10 cellular contexts compared by ENCODE assay signal in the genomic region with DNA sequence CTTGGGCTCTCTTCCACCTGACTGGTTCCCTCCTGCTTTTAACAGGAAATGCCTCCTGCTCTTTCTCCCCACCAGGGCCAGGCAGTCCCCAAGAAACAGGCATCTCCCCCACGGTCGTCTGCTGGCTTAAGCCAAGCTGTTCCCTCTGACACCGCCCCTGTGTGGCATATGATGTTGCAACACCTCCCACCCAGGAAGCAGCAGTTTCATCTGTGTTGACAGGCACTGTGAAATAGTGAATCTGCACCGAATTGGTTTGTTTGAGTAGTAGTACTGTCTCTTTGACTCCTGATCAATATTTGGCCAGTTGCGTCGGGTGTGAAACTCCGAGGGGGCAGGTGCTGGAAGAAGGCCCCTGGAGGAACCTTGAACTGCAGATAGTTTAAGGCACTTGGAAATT.
DNase-seq lines count a peak whose midpoint lies in the region; ATAC-seq, FAIRE-seq and TF ChIP-seq lines count a peak whose summit lies in the region.
"Had no signal": no experiment of that assay in that cellular context is flagged by ENCODE, and none has a peak within 500 bp of the region (broad histone marks: within the 10 kb centered on the region; RNA-seq: fewer than 3 reads in every experiment).

No MANE protein-coding gene starts in this region.

- peak in 1 of 2 experiments; percentile 38; a peak in 1 of 4 replicates for TF ChIP-seq EP300 in HepG2 (IDR thresholded peaks at IDR 0.05; ENCODE audit: low read depth in 2 of 2, low read length in 2 of 2)
- no peak for TF ChIP-seq EP300 in HepG2 (CRISPR knock-in tag; IDR thresholded peaks at IDR 0.05; ENCODE audit: borderline replicate concordance)

- peaks cover 3 to 5% of the 10 kb centered on the region in 2 experiments; a peak in 2 of 5 replicates for H3K36me3 ChIP-seq in HepG2 (replicated peaks in 1 of 2; ENCODE audit: control insufficient read depth in 1 of 2, insufficient read depth in 2 of 2, low read length in 2 of 2)

- H3K27ac ChIP-seq in HepG2 (ENCODE audit: extremely low read length, insufficient read depth, low read length), result peak overlapping the region; percentile 27

- in situ Hi-C loops in HepG2 (cut with HindIII; ENCODE audit: extremely low pct_ligation_motif_present, low pct_unique_long_range_greater_than_20kb), result loop anchor here (25.0 kb wide), 2 partner anchors 322 to 622 kb away; partner anchors contain the start of gene PTPRG

- 7% methylated on average over 5 of the region's 7 CpGs for WGBS in HepG2 (ENCODE audit: low lambda C conversion rate)

- DNase-seq in CD1c-positive myeloid dendritic cell (ENCODE audit: extremely low spot score) (peak; percentile 23), HuH-7 (ENCODE audit: low spot score) (peak; percentile 11), astrocyte of the hippocampus (ENCODE audit: low read depth, low spot score) (peak; percentile 15), HepG2 (ENCODE audit: low spot score) (peak; percentile 61), DMS53 (lab: John Stamatoyannopoulos, UW) (no peak), GM12892 (ENCODE audit: insufficient read length) (no peak), NCI-H446 treated with DMSO at 0.1 percent for 48 hours (lab: John Stamatoyannopoulos, UW) (no peak)
- no peak for DNase-seq in stimulated activated naive CD4-positive, alpha-beta T cell (lab: John Stamatoyannopoulos, UW)
- DNase-seq: NCI-H1417 treated with DMSO at 0.1 percent for 48 hours, SW 1271 had no signal

- no peaks in the 10 kb centered on the region for H3K79me2 ChIP-seq in HepG2 (ENCODE audit: insufficient read depth, low read length)

- peak; percentile 56 for TF ChIP-seq CTCF in HepG2 (CRISPR knock-in tag; IDR thresholded peaks at IDR 0.05)

- FAIRE-seq in HepG2 (lab: Jason Lieb, UNC) (peak; percentile 86), GM12892 (lab: Jason Lieb, UNC) (no peak)

- CTCF ChIA-PET in HepG2 (lab: Yijun Ruan, JAX; ENCODE audit: low intra/inter-chr PET ratio, low total read pairs), result no interaction called here

- no peak for TF ChIP-seq RAD21 in HepG2 (CRISPR knock-in tag; IDR thresholded peaks at IDR 0.05)

- intact Hi-C loops in HepG2 (cut with micrococcal nuclease; ENCODE audit: unreplicated experiment), result loop anchor here (10.0 kb wide), 2 partner anchors 620 to 1430 kb away; partner anchors contain the start of gene PTPRG

- no peaks in the 10 kb centered on the region for H4K20me1 ChIP-seq in HepG2 (ENCODE audit: insufficient read depth, low read length)

- POLR2A ChIA-PET in HepG2 (lab: Yijun Ruan, JAX), result no interaction called here

- no peak overlapping the region for H2AFZ ChIP-seq in HepG2 (ENCODE audit: low read length)

- TF ChIP-seq POLR2A in HepG2 (IDR thresholded peaks at IDR 0.05; ENCODE audit: insufficient read depth in 1 of 2, low read depth in 2 of 2, low read length in 2 of 2) (no peak), GM12892 (IDR thresholded peaks at IDR 0.05; ENCODE audit: low read depth, low read length) (no peak)

- H3K4me2 ChIP-seq in HepG2 (ENCODE audit: low read depth, low read length), result no peak overlapping the region; the same call in 1 of the 2 replicates

- no TSS peak for BruUV-seq in HepG2 (replicated peaks; lab: Mats Ljungman, UMichigan)

- H3K9ac ChIP-seq in HepG2 (ENCODE audit: insufficient read depth, low read depth, low read length), result no peak overlapping the region

- H3K4me1 ChIP-seq in HepG2 (ENCODE audit: insufficient read depth, low read length), result peaks cover 22% of the 10 kb centered on the region

- ATAC-seq in HepG2, result peak; percentile 93

- H3K27me3 ChIP-seq in HepG2 (ENCODE audit: control insufficient read depth in 1 of 2, insufficient read depth in 2 of 2, low read length in 2 of 2), result no peaks in the 10 kb centered on the region

- no peaks in the 10 kb centered on the region for H3K9me3 ChIP-seq in HepG2 (ENCODE audit: low read length)

- no peak overlapping the region for H3K4me3 ChIP-seq in HepG2 (replicated peaks in 1 of 3; ENCODE audit: insufficient read depth in 1 of 3, low read depth in 2 of 3, low read length in 3 of 3)

TF ChIP-seq in HepG2, 621 proteins besides CTCF, POLR2A, EP300 and RAD21 (continues in another document):
- TF ChIP-seq HDAC2 (CRISPR knock-in tag; IDR thresholded peaks at IDR 0.05) (peak; percentile 78), ZNF10 (CRISPR knock-in tag; IDR thresholded peaks at IDR 0.05; ENCODE audit: borderline replicate concordance, low read depth) (no peak), ZNF329 (CRISPR knock-in tag; IDR thresholded peaks at IDR 0.05; ENCODE audit: low read depth) (no peak), TGIF2 (CRISPR knock-in tag; IDR thresholded peaks at IDR 0.05) (0 out of 2 replicates have a peak, but pooled peaks have one; percentile 54), ZNF816 (CRISPR knock-in tag; IDR thresholded peaks at IDR 0.05; ENCODE audit: borderline replicate concordance) (no peak), TEF (CRISPR knock-in tag; IDR thresholded peaks at IDR 0.05) (no peak), ZFP36L2 (CRISPR knock-in tag; IDR thresholded peaks at IDR 0.05) (no peak), FOXO1 (CRISPR knock-in tag; IDR thresholded peaks at IDR 0.05) (peak; percentile 62; the same call in 1 of the 2 replicates)
- TF ChIP-seq, protein P1, sequence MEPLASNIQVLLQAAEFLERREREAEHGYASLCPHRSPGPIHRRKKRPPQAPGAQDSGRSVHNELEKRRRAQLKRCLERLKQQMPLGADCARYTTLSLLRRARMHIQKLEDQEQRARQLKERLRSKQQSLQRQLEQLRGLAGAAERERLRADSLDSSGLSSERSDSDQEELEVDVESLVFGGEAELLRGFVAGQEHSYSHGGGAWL (CRISPR knock-in tag; IDR thresholded peaks at IDR 0.05), result no peak
- TF ChIP-seq, protein P2, sequence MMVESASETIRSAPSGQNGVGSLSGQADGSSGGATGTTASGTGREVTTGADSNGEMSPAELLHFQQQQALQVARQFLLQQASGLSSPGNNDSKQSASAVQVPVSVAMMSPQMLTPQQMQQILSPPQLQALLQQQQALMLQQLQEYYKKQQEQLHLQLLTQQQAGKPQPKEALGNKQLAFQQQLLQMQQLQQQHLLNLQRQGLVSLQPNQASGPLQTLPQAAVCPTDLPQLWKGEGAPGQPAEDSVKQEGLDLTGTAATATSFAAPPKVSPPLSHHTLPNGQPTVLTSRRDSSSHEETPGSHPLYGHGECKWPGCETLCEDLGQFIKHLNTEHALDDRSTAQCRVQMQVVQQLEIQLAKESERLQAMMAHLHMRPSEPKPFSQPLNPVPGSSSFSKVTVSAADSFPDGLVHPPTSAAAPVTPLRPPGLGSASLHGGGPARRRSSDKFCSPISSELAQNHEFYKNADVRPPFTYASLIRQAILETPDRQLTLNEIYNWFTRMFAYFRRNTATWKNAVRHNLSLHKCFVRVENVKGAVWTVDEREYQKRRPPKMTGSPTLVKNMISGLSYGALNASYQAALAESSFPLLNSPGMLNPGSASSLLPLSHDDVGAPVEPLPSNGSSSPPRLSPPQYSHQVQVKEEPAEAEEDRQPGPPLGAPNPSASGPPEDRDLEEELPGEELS (CRISPR knock-in tag; IDR thresholded peaks at IDR 0.05), result peak; percentile 63
- TF ChIP-seq, protein P3, sequence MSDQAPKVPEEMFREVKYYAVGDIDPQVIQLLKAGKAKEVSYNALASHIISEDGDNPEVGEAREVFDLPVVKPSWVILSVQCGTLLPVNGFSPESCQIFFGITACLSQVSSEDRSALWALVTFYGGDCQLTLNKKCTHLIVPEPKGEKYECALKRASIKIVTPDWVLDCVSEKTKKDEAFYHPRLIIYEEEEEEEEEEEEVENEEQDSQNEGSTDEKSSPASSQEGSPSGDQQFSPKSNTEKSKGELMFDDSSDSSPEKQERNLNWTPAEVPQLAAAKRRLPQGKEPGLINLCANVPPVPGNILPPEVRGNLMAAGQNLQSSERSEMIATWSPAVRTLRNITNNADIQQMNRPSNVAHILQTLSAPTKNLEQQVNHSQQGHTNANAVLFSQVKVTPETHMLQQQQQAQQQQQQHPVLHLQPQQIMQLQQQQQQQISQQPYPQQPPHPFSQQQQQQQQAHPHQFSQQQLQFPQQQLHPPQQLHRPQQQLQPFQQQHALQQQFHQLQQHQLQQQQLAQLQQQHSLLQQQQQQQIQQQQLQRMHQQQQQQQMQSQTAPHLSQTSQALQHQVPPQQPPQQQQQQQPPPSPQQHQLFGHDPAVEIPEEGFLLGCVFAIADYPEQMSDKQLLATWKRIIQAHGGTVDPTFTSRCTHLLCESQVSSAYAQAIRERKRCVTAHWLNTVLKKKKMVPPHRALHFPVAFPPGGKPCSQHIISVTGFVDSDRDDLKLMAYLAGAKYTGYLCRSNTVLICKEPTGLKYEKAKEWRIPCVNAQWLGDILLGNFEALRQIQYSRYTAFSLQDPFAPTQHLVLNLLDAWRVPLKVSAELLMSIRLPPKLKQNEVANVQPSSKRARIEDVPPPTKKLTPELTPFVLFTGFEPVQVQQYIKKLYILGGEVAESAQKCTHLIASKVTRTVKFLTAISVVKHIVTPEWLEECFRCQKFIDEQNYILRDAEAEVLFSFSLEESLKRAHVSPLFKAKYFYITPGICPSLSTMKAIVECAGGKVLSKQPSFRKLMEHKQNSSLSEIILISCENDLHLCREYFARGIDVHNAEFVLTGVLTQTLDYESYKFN (CRISPR knock-in tag; conservative IDR thresholded peaks at IDR 0.05), result peak; percentile 68
- TF ChIP-seq, protein P4, sequence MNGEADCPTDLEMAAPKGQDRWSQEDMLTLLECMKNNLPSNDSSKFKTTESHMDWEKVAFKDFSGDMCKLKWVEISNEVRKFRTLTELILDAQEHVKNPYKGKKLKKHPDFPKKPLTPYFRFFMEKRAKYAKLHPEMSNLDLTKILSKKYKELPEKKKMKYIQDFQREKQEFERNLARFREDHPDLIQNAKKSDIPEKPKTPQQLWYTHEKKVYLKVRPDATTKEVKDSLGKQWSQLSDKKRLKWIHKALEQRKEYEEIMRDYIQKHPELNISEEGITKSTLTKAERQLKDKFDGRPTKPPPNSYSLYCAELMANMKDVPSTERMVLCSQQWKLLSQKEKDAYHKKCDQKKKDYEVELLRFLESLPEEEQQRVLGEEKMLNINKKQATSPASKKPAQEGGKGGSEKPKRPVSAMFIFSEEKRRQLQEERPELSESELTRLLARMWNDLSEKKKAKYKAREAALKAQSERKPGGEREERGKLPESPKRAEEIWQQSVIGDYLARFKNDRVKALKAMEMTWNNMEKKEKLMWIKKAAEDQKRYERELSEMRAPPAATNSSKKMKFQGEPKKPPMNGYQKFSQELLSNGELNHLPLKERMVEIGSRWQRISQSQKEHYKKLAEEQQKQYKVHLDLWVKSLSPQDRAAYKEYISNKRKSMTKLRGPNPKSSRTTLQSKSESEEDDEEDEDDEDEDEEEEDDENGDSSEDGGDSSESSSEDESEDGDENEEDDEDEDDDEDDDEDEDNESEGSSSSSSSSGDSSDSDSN (CRISPR knock-in tag; IDR thresholded peaks at IDR 0.05), result no peak

Comparison
In these comparisons a context has a peak if more than half of its experiments do, and no peak if none do; other contexts are left out.
1. DNase-seq: peak in CD1c-positive myeloid dendritic cell (single experiment), HuH-7 (single experiment), astrocyte of the hippocampus (single experiment) and HepG2 (single experiment); none in DMS53 (single experiment), GM12892 (single experiment), NCI-H446 treated with DMSO at 0.1 percent for 48 hours (single experiment) and stimulated activated naive CD4-positive, alpha-beta T cell (0 of 6).